ENCODE assay signal across 1 cellular context in the genomic region with DNA sequence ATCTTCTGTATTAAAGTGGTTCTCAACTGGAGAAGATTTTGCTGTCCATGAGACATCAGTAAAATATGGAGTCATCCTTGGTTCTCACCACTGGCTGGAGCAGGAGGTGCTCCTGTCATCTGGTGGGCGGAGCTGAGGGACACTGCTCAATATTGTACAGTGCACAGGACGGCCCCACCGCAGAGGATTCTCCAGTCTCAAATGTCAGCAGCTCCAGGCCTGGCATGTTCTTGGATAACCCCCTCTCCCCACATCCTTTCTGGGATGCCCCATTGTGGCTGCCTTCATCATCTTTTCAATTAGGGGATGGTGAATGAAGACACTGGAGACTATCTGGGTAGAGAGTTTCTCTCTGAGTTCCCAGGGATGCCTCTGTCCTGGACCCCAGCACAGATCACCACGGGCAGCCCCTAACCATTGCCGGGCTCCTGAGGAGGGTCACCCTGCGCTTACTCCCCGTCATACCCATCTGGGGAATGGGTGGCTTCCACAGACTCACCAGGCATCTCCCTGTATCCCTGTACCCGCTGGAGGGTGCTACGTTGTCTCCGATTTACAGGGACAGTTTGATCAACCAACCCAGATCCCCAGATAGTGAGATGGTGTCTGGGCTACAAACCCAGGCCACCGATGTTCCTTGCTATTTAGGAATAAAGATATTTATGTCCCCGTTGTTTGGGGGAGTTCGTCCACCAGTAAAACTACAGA.
TF ChIP-seq lines count a peak whose summit lies in the region.

No MANE protein-coding gene starts in this region.

TF ChIP-seq in HepG2, 621 proteins besides CTCF, POLR2A, EP300 and RAD21:
- TF ChIP-seq ARID2 (CRISPR knock-in tag; IDR thresholded peaks at IDR 0.05; ENCODE audit: borderline replicate concordance), result no peak
- TF ChIP-seq ZNF629 (CRISPR knock-in tag; conservative IDR thresholded peaks at IDR 0.05), result peak; percentile 38; the same call in 1 of the 2 replicates
- TF ChIP-seq CEBPG (CRISPR knock-in tag; IDR thresholded peaks at IDR 0.05), result no peak
- no peak for TF ChIP-seq ZNF446 (CRISPR knock-in tag; IDR thresholded peaks at IDR 0.05)
- no peak for TF ChIP-seq ZNF850 (CRISPR knock-in tag; conservative IDR thresholded peaks at IDR 0.05)
- no peak for TF ChIP-seq HDAC2 (CRISPR knock-in tag; IDR thresholded peaks at IDR 0.05)
- no peak for TF ChIP-seq ZNF558 (CRISPR knock-in tag; IDR thresholded peaks at IDR 0.05; ENCODE audit: borderline replicate concordance)
